1 cellular context compared by ENCODE assay signal in the genomic region with DNA sequence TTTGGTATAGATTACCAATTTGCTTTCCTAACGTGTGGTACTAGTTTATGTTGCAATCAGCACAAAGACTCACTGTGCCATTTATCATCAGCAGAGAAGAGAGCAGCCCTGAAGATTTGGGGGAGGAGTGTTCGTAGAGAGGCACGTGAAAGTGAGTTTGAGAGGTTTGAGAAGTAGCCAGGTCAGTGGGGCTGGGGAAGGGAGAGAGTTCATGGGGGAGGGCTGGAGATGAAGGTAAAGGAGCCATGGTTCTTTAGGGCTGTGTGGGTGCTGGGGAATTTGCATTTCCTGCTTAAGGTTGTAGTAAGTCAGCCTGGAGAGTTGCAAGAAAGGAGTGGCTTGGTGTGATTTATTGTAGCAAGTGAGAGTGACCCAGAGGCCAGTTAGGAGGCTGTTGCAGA.
TF ChIP-seq lines count a peak whose summit lies in the region.

No MANE protein-coding gene starts in this region.

TF ChIP-seq in GM23338, 12 proteins besides CTCF, POLR2A, EP300 and RAD21 (continued from another document):
- TF ChIP-seq, protein P1, sequence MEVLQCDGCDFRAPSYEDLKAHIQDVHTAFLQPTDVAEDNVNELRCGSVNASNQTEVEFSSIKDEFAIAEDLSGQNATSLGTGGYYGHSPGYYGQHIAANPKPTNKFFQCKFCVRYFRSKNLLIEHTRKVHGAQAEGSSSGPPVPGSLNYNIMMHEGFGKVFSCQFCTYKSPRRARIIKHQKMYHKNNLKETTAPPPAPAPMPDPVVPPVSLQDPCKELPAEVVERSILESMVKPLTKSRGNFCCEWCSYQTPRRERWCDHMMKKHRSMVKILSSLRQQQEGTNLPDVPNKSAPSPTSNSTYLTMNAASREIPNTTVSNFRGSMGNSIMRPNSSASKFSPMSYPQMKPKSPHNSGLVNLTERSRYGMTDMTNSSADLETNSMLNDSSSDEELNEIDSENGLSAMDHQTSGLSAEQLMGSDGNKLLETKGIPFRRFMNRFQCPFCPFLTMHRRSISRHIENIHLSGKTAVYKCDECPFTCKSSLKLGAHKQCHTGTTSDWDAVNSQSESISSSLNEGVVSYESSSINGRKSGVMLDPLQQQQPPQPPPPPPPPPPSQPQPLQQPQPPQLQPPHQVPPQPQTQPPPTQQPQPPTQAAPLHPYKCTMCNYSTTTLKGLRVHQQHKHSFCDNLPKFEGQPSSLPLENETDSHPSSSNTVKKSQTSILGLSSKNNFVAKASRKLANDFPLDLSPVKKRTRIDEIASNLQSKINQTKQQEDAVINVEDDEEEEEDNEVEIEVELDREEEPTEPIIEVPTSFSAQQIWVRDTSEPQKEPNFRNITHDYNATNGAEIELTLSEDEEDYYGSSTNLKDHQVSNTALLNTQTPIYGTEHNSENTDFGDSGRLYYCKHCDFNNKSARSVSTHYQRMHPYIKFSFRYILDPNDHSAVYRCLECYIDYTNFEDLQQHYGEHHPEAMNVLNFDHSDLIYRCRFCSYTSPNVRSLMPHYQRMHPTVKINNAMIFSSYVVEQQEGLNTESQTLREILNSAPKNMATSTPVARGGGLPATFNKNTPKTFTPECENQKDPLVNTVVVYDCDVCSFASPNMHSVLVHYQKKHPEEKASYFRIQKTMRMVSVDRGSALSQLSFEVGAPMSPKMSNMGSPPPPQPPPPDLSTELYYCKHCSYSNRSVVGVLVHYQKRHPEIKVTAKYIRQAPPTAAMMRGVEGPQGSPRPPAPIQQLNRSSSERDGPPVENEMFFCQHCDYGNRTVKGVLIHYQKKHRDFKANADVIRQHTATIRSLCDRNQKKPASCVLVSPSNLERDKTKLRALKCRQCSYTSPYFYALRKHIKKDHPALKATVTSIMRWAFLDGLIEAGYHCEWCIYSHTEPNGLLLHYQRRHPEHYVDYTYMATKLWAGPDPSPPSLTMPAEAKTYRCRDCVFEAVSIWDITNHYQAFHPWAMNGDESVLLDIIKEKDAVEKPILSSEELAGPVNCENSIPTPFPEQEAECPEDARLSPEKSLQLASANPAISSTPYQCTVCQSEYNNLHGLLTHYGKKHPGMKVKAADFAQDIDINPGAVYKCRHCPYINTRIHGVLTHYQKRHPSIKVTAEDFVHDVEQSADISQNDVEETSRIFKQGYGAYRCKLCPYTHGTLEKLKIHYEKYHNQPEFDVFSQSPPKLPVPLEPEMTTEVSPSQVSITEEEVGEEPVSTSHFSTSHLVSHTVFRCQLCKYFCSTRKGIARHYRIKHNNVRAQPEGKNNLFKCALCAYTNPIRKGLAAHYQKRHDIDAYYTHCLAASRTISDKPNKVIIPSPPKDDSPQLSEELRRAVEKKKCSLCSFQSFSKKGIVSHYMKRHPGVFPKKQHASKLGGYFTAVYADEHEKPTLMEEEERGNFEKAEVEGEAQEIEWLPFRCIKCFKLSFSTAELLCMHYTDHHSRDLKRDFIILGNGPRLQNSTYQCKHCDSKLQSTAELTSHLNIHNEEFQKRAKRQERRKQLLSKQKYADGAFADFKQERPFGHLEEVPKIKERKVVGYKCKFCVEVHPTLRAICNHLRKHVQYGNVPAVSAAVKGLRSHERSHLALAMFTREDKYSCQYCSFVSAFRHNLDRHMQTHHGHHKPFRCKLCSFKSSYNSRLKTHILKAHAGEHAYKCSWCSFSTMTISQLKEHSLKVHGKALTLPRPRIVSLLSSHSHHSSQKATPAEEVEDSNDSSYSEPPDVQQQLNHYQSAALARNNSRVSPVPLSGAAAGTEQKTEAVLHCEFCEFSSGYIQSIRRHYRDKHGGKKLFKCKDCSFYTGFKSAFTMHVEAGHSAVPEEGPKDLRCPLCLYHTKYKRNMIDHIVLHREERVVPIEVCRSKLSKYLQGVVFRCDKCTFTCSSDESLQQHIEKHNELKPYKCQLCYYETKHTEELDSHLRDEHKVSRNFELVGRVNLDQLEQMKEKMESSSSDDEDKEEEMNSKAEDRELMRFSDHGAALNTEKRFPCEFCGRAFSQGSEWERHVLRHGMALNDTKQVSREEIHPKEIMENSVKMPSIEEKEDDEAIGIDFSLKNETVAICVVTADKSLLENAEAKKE (CRISPR knock-in tag; IDR thresholded peaks at IDR 0.05) = peak; percentile 84; the same call in 1 of the 2 replicates
- TF ChIP-seq, protein P2, sequence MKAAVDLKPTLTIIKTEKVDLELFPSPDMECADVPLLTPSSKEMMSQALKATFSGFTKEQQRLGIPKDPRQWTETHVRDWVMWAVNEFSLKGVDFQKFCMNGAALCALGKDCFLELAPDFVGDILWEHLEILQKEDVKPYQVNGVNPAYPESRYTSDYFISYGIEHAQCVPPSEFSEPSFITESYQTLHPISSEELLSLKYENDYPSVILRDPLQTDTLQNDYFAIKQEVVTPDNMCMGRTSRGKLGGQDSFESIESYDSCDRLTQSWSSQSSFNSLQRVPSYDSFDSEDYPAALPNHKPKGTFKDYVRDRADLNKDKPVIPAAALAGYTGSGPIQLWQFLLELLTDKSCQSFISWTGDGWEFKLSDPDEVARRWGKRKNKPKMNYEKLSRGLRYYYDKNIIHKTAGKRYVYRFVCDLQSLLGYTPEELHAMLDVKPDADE (IDR thresholded peaks at IDR 0.05) = peak; percentile 53; the same call in 1 of the 2 replicates
- TF ChIP-seq ZNF114 (CRISPR knock-in tag; IDR thresholded peaks at IDR 0.05) = no peak
- TF ChIP-seq NANOG (IDR thresholded peaks at IDR 0.05; ENCODE audit: borderline replicate concordance) = no peak
- TF ChIP-seq EZH2 (IDR thresholded peaks at IDR 0.05; ENCODE audit: low read depth, unreplicated experiment) = no peak
